4 cellular contexts compared by ENCODE assay signal in genomic region chr6:89591745-89592144, GRCh38.
"Had no signal": no experiment of that assay in that cellular context is flagged by ENCODE, and none has a peak within 500 bp of the region (broad histone marks: within the 10 kb centered on the region; RNA-seq: fewer than 3 reads in every experiment).

No MANE protein-coding gene starts in this region.

- H3K27ac Mint-ChIP-seq: GM23338, H9 had no signal

- H3K4me3 Mint-ChIP-seq: GM23338, H9 had no signal

- ATAC-seq: GM23338 had no signal

- H3K4me3 ChIP-seq: GM23338 had no signal

- DNase-seq: H9, HCEC 1CT, IMR-90 had no signal

- H3K4me2 ChIP-seq: GM23338 had no signal

- H3K9me3 Mint-ChIP-seq: GM23338, H9 had no signal
